In genomic region chr7:34066968-34067367, GRCh38 we compare ENCODE assay signal across 14 cellular contexts.
A peak's percentile ranks its signal among the peaks of the same experiment; 100 is the strongest.
DNase-seq lines count a peak whose midpoint lies in the region; ATAC-seq and TF ChIP-seq lines count a peak whose summit lies in the region.
"Had no signal": no experiment of that assay in that cellular context is flagged by ENCODE, and none has a peak within 500 bp of the region (broad histone marks: within the 10 kb centered on the region; RNA-seq: fewer than 3 reads in every experiment).

No MANE protein-coding gene starts in this region.

- H3K27ac ChIP-seq in PC-3 (ENCODE audit: low read length) (no peak overlapping the region), spleen (no peak overlapping the region)
- H3K27ac ChIP-seq: colonic mucosa, ovary, thyroid gland had no signal

- H3K9ac ChIP-seq in PC-3 (ENCODE audit: low read length) = no peak overlapping the region

- no peak overlapping the region for H3K4me3 ChIP-seq in PC-3 (ENCODE audit: low read length)
- no peak overlapping the region for H3K4me3 ChIP-seq in spleen
- H3K4me3 ChIP-seq: colonic mucosa, ovary, thyroid gland had no signal

- intact Hi-C loops in PC-3 (cut with micrococcal nuclease) (loop anchor here (10.0 kb wide), 1 partner anchor 82 kb away; no protein-coding TSS in a partner anchor), sciatic nerve (cut with DNase I) (no loop called here), spleen (cut with DNase I; ENCODE audit: low total_unique reads) (no loop called here)

- TF ChIP-seq CTCF in PC-3 (conservative IDR thresholded peaks at IDR 0.05; ENCODE audit: low read depth, low read length) = no peak
- TF ChIP-seq CTCF in spleen (IDR thresholded peaks at IDR 0.05 in 8 of 11, conservative IDR thresholded peaks at IDR 0.05 in 3 of 11) = no peak

- no peaks in the 10 kb centered on the region for H3K9me3 ChIP-seq in PC-3 (ENCODE audit: low read length)
- no peaks in the 10 kb centered on the region for H3K9me3 ChIP-seq in spleen
- H3K9me3 ChIP-seq: colonic mucosa, ovary, thyroid gland had no signal

- DNase-seq in NCI-H2029 (lab: John Stamatoyannopoulos, UW) = peak; percentile 26
- DNase-seq in NCI-H2029 treated with DMSO at 0.1 percent for 48 hours (lab: John Stamatoyannopoulos, UW) = no peak
- peak; percentile 33 for DNase-seq in NCI-H1105 (lab: John Stamatoyannopoulos, UW)
- DNase-seq in PC-3 = peak; percentile 19
- no peak for DNase-seq in sciatic nerve (ENCODE audit: low spot score)
- no peak for DNase-seq in spleen
- DNase-seq in mesenteric fat pad (ENCODE audit: low spot score) = no peak
- DNase-seq: activated CD4-positive, alpha-beta T cell treated with anti-CD3 and anti-CD28 coated beads for 36 hours; colonic mucosa; ovary; SW 1271; thyroid gland had no signal

- H3K4me2 ChIP-seq in PC-3 (ENCODE audit: low read length) = no peak overlapping the region

- H3K27me3 ChIP-seq in PC-3 (ENCODE audit: low read length) (no peaks in the 10 kb centered on the region), spleen (replicated peaks in 1 of 7) (no peaks in the 10 kb centered on the region)
- H3K27me3 ChIP-seq: colonic mucosa, ovary, thyroid gland had no signal

- BruUV-seq in PC-3 (replicated peaks; lab: Mats Ljungman, UMichigan) = no TSS peak

- H3K9me2 ChIP-seq in PC-3 (replicated peaks; ENCODE audit: low read length) = no peaks in the 10 kb centered on the region

- H3K4me1 ChIP-seq in PC-3 (ENCODE audit: insufficient read depth, low read length) (peaks cover 34% of the 10 kb centered on the region), spleen (no peaks in the 10 kb centered on the region)
- H3K4me1 ChIP-seq: colonic mucosa, thyroid gland had no signal

- ATAC-seq in PC-3 (no peak), sciatic nerve (peak; percentile 50), HG03520 (IDR thresholded peaks at IDR 0.05; ENCODE audit: unreplicated experiment) (no peak)
- ATAC-seq: activated CD4-positive, alpha-beta T cell treated with anti-CD3 and anti-CD28 coated beads for 36 hours; esophagus mucosa had no signal

- CTCF ChIA-PET in PC-3 (lab: Charles Lee) = no interaction called here

- no peak overlapping the region for H2AFZ ChIP-seq in PC-3 (ENCODE audit: low read length)

- H3K36me3 ChIP-seq in PC-3 (ENCODE audit: low read depth, low read length) (no peaks in the 10 kb centered on the region), spleen (no peaks in the 10 kb centered on the region)
- H3K36me3 ChIP-seq: colonic mucosa, ovary, thyroid gland had no signal

- TF ChIP-seq POLR2A in spleen (IDR thresholded peaks at IDR 0.05) = no peak

- POLR2A ChIA-PET in PC-3 (lab: Charles Lee; ENCODE audit: unreplicated experiment) = no interaction called here

- H4K20me1 ChIP-seq in PC-3 (ENCODE audit: low read length) = no peaks in the 10 kb centered on the region

- H3K79me2 ChIP-seq in PC-3 (ENCODE audit: low read length) = no peaks in the 10 kb centered on the region

- WGBS in spleen, 5 donors = 59 to 79% (median 75%) methylated on average over 4 of the region's 4 CpGs

- no peaks in the 10 kb centered on the region for H3F3A ChIP-seq in PC-3 (ENCODE audit: low read length, unreplicated experiment)

Comparison
In these comparisons a context has a peak if more than half of its experiments do, and no peak if none do; other contexts are left out.
1. DNase-seq: peak in NCI-H2029 (single experiment), NCI-H1105 (single experiment) and PC-3 (single experiment); none in NCI-H2029 treated with DMSO at 0.1 percent for 48 hours (single experiment), sciatic nerve (single experiment), spleen (single experiment) and mesenteric fat pad (single experiment).